8 cellular contexts compared by ENCODE assay signal in genomic region chr3:45915518-45916231, GRCh38. TPM values are rescaled to one million over a fixed set of nuclear protein-coding genes. Genes with fewer than 3 reads are reported as not detected.
DNase-seq lines count a peak whose midpoint lies in the region; ATAC-seq and TF ChIP-seq lines count a peak whose summit lies in the region.

No MANE protein-coding gene starts in this region.

- no peak for TF ChIP-seq CTCF in natural killer cell (IDR thresholded peaks at IDR 0.05)

- peaks cover 42 to 69% of the 10 kb centered on the region in 2 donors for H3K4me1 Mint-ChIP-seq in natural killer cell

- peaks cover 10% of the 10 kb centered on the region for H3K4me1 ChIP-seq in adipocyte (ENCODE audit: control insufficient read depth, insufficient read depth, low read length)

- intact Hi-C loops in natural killer cell (cut with micrococcal nuclease): loop anchor here (1.0 kb wide), 1 partner anchor 34 kb away; no protein-coding TSS in a partner anchor

- ATAC-seq in HG03060 (IDR thresholded peaks at IDR 0.05; ENCODE audit: low read depth, unreplicated experiment) (peak; percentile 88), natural killer cell (peak; percentile 83 to 85 (median 85))

- no peaks in the 10 kb centered on the region for H3K36me3 Mint-ChIP-seq in natural killer cell

- no peak overlapping the region for H3K9ac ChIP-seq in adipocyte (ENCODE audit: low read length)

- H3K9me3 Mint-ChIP-seq in natural killer cell: no peaks in the 10 kb centered on the region

- no peaks in the 10 kb centered on the region for H3K27me3 Mint-ChIP-seq in natural killer cell (ENCODE audit: low read depth in 2 of 2)

- no peak overlapping the region for H3K4me3 ChIP-seq in adipocyte (ENCODE audit: low read length)

- H3K9me3 ChIP-seq in adipocyte (ENCODE audit: control insufficient read depth, low read length): no peaks in the 10 kb centered on the region

- DNase-seq in SKM-1 treated with dmso at 0.1 percent for 144 hours (lab: John Stamatoyannopoulos, UW; ENCODE audit: unreplicated experiment) (peak; percentile 19), SKM-1 (lab: John Stamatoyannopoulos, UW; ENCODE audit: unreplicated experiment) (no peak), SW480 (ENCODE audit: low spot score) (peak; percentile 82), adipocyte (ENCODE audit: low read depth) (peak; percentile 77), natural killer cell (peak; percentile 64), superior temporal gyrus (ENCODE audit: extremely low spot score) (peak; percentile 49), 8988T (no peak)

- peak overlapping the region; percentile 87 for H3K4me3 Mint-ChIP-seq in natural killer cell

- peaks cover 8% of the 10 kb centered on the region for H3K36me3 ChIP-seq in adipocyte (ENCODE audit: control insufficient read depth, insufficient read depth, low read length, severe bottlenecking)

- no peaks in the 10 kb centered on the region for H3K27me3 ChIP-seq in adipocyte (replicated peaks; ENCODE audit: control insufficient read depth, insufficient read depth, low read length)

- peak overlapping the region; percentile 88 to 91 for H3K27ac Mint-ChIP-seq in natural killer cell

RNA-seq across cellular contexts. Expression of gene CXCR6, which starts 27.6 kb away (rescaled TPM):
- total RNA-seq in natural killer cell: 1 to 10 TPM in 2 of 3 donors, under 1 TPM in 1; 0.95 to 2.1 (median 1.7) TPM

RNA-seq across cellular contexts. Expression of gene CCR9, which starts 29.3 kb away (rescaled TPM):
- under 1 TPM in 1 of 3 donors, not detected in 2; 0.27 TPM for total RNA-seq in natural killer cell

Comparison
In these comparisons a context has a peak if more than half of its experiments do, and no peak if none do; other contexts are left out.
1. DNase-seq: peak in SKM-1 treated with dmso at 0.1 percent for 144 hours (single experiment), SW480 (single experiment), adipocyte (single experiment), natural killer cell (single experiment) and superior temporal gyrus (single experiment); none in SKM-1 (single experiment) and 8988T (single experiment).